In the genomic region with DNA sequence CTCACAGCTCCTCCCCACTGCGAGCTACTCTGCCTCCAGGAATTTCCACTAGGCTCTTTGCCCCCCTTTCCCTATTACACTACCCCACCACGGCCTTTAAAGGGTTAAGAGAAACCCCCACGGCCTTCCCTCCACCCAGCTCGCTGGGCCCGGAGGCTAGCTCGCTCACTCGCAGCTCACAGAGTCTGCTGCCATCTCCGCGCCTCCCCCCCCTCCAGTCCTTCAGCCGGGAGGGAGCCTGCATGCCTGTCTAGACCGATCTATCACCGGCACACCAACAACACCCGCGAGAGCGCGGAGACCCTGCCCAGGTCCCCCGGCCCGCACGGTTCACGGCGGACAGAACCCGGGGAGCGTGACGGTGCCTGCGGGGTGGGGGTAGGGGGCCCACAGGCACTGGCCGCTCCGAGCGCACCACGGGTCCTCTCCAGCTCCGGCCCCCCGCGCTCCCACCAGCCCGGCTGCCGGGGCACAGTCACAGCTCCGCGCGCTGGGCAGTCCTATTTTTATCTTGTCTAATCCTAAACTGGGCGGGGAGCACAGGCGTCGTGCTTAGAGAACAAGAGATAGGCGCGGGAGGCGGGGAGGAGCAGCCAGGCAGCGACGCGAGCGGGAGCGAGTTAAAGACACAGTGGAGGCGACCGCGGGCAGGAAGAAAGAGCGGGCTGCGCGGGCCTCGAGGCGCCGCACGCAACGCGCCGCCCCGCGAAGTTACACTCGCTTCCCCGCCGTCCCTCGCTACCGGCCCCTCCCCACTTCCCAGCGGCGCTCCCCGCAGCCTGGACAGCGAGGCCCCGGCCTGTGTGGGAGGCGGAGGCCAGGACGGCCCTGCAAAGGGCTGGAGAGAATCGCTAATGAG, we compare ENCODE assay signal across 8 cellular contexts. TPM values are rescaled to one million over a fixed set of nuclear protein-coding genes. Genes with fewer than 3 reads are reported as not detected.
A peak's percentile ranks its signal among the peaks of the same experiment; 100 is the strongest.
DNase-seq lines count a peak whose midpoint lies in the region; ATAC-seq, FAIRE-seq and TF ChIP-seq lines count a peak whose summit lies in the region.

No MANE protein-coding gene starts in this region.

- peaks cover 11% of the 10 kb centered on the region; the same call in 1 of the 2 replicates for H4K20me1 ChIP-seq in PC-3 (ENCODE audit: low read length)

- POLR2A ChIA-PET in PC-3 (lab: Charles Lee; ENCODE audit: unreplicated experiment) = no interaction called here

- peak overlapping the region; percentile 30 for H3K4me3 ChIP-seq in GM12875 (ENCODE audit: low read depth, low read length)
- H3K4me3 ChIP-seq in PC-3 (ENCODE audit: low read length) = peak overlapping the region; percentile 92
- H3K4me3 ChIP-seq in bronchial epithelial cell (ENCODE audit: low read depth, low read length) = peak overlapping the region; percentile 53

- H3K27ac ChIP-seq in PC-3 (ENCODE audit: low read length) = peak overlapping the region; percentile 18; the same call in 1 of the 2 replicates

- no peaks in the 10 kb centered on the region for H3F3A ChIP-seq in PC-3 (ENCODE audit: low read length, unreplicated experiment)

- peak overlapping the region; percentile 99 for H3K4me2 ChIP-seq in PC-3 (ENCODE audit: low read length)

- no peak overlapping the region for H2AFZ ChIP-seq in PC-3 (ENCODE audit: low read length)

- intact Hi-C loops in PC-3 (cut with micrococcal nuclease) (loop anchor here (5.0 kb wide), 1 partner anchor 58 kb away; no protein-coding TSS in a partner anchor), left colon (cut with DNase I, micrococcal nuclease) (no loop called here)

- no TSS peak for BruUV-seq in PC-3 (replicated peaks; lab: Mats Ljungman, UMichigan)

- H3K36me3 ChIP-seq in PC-3 (ENCODE audit: low read depth, low read length) (no peaks in the 10 kb centered on the region), bronchial epithelial cell (ENCODE audit: control insufficient read depth, insufficient read depth, low read length) (no peaks in the 10 kb centered on the region)

- H3K9ac ChIP-seq in PC-3 (ENCODE audit: low read length) = peak overlapping the region; percentile 61

- H3K9me3 ChIP-seq in PC-3 (ENCODE audit: low read length) = no peaks in the 10 kb centered on the region

- TF ChIP-seq CTCF in GM12875 (IDR thresholded peaks at IDR 0.05; ENCODE audit: borderline replicate concordance, insufficient read depth, low read depth, low read length) (no peak), PC-3 (conservative IDR thresholded peaks at IDR 0.05; ENCODE audit: low read depth, low read length) (no peak), bronchial epithelial cell (IDR thresholded peaks at IDR 0.05; ENCODE audit: insufficient read depth, low read length, severe bottlenecking) (no peak)

- no peaks in the 10 kb centered on the region for H3K9me2 ChIP-seq in PC-3 (replicated peaks; ENCODE audit: low read length)

- H3K79me2 ChIP-seq in PC-3 (ENCODE audit: low read length) = peaks cover 75% of the 10 kb centered on the region

- ATAC-seq in PC-3 (peak; percentile 2; the same call in 1 of the 2 replicates), left colon (peak; percentile 26), HG03175 (IDR thresholded peaks at IDR 0.05; ENCODE audit: unreplicated experiment) (no peak), HG03342 (IDR thresholded peaks at IDR 0.05; ENCODE audit: unreplicated experiment) (no peak), GM21423 (IDR thresholded peaks at IDR 0.05; ENCODE audit: unreplicated experiment) (no peak)

- CTCF ChIA-PET in PC-3 (lab: Charles Lee) = interaction anchor here (0.5 to 0.6 kb wide), 2 partner anchors 15 to 59 kb away, joined by 3 to 4 read pairs; no protein-coding TSS in a partner anchor

- peaks cover 44% of the 10 kb centered on the region for H3K4me1 ChIP-seq in PC-3 (ENCODE audit: insufficient read depth, low read length)

- H3K27me3 ChIP-seq in PC-3 (ENCODE audit: low read length) (no peaks in the 10 kb centered on the region), bronchial epithelial cell (ENCODE audit: control insufficient read depth, insufficient read depth, low read length) (no peaks in the 10 kb centered on the region)

- no peak for FAIRE-seq in bronchial epithelial cell (lab: Jason Lieb, UNC)

- peak; percentile 43 for DNase-seq in PC-3
- DNase-seq in bronchial epithelial cell (ENCODE audit: low read depth) = no peak
- DNase-seq in left colon = peak; percentile 64 to 70
- DNase-seq in stimulated activated naive CD4-positive, alpha-beta T cell (lab: John Stamatoyannopoulos, UW) = peak in 4 of 6 experiments; percentile 5 to 39 (median 31)

RNA-seq across cellular contexts. Expression of a gene that starts 3.5 kb away (rescaled TPM):
- total RNA-seq in PC-3 (2014; rRNA removed) (21.8 and 41.9 TPM in 2 replicates), bronchial epithelial cell (6.1 and 10.4 TPM in 2 replicates), left colon (10 to 100 TPM; 19.0 to 24.4 TPM)

Comparison
In these comparisons a context has a peak if more than half of its experiments do, and no peak if none do; other contexts are left out.
1. H3K4me3 ChIP-seq: peak in every context shown above with its lines; median percentile 92 in PC-3; 53 in bronchial epithelial cell; 30 in GM12875.
2. ATAC-seq: peak in PC-3 (single experiment) and left colon (single experiment); none in HG03175 (single experiment), HG03342 (single experiment) and GM21423 (single experiment).